ENCODE assay signal across 9 cellular contexts in genomic region chrX:71622347-71623104, GRCh38. TPM values are rescaled to one million over a fixed set of nuclear protein-coding genes. Genes with fewer than 3 reads are reported as not detected.
DNase-seq lines count a peak whose midpoint lies in the region; ATAC-seq and TF ChIP-seq lines count a peak whose summit lies in the region.
"Had no signal": no experiment of that assay in that cellular context is flagged by ENCODE, and none has a peak within 500 bp of the region (broad histone marks: within the 10 kb centered on the region; RNA-seq: fewer than 3 reads in every experiment).

No MANE protein-coding gene starts in this region.

- peak overlapping the region; percentile 95 for H3K27ac Mint-ChIP-seq in activated naive CD8-positive, alpha-beta T cell treated with anti-CD3 and anti-CD28 coated beads, Interleukin-2, amount 10 ng/mL, durations not matched to agents 7 days and 5 days

- DNase-seq in AG09309 (ENCODE audit: low read depth), result peak; percentile 34
- DNase-seq in SK-N-DZ (ENCODE audit: low spot score), result peak; percentile 61
- DNase-seq in activated naive CD8-positive, alpha-beta T cell treated with anti-CD3 and anti-CD28 coated beads, Interleukin-2, amount 10 ng/mL, durations not matched to agents 7 days and 5 days, result peak; percentile 70
- peak; percentile 69 to 85 (median 85) for DNase-seq in heart left ventricle
- DNase-seq in NCI-H774 (lab: John Stamatoyannopoulos, UW), result no peak

- intact Hi-C loops in heart left ventricle (cut with DNase I), result no loop called here

- TF ChIP-seq POLR2A in heart left ventricle (IDR thresholded peaks at IDR 0.05), result no peak

- H3K4me1 Mint-ChIP-seq in activated naive CD8-positive, alpha-beta T cell treated with anti-CD3 and anti-CD28 coated beads, Interleukin-2, amount 10 ng/mL, durations not matched to agents 7 days and 5 days, result peaks cover 39% of the 10 kb centered on the region

- H3K4me3 Mint-ChIP-seq in activated naive CD8-positive, alpha-beta T cell treated with anti-CD3 and anti-CD28 coated beads, Interleukin-2, amount 10 ng/mL, durations not matched to agents 7 days and 5 days, result peak overlapping the region; percentile 78

- H3K27me3 ChIP-seq in heart left ventricle, result no peaks in the 10 kb centered on the region
- peaks cover 2% of the 10 kb centered on the region for H3K27me3 ChIP-seq in rectal smooth muscle tissue (ENCODE audit: control insufficient read depth, insufficient read depth, low read length)

- ATAC-seq in GM19043 (IDR thresholded peaks at IDR 0.05; ENCODE audit: low read depth, unreplicated experiment), result peak; percentile 42
- ATAC-seq in HG03354 (IDR thresholded peaks at IDR 0.05; ENCODE audit: poor library complexity, severe bottlenecking, unreplicated experiment), result peak; percentile 56
- ATAC-seq in activated naive CD8-positive, alpha-beta T cell treated with anti-CD3 and anti-CD28 coated beads, Interleukin-2, amount 10 ng/mL, durations not matched to agents 7 days and 5 days (ENCODE audit: low read depth), result peak; percentile 77
- ATAC-seq in heart left ventricle, result peak; percentile 78 to 88 (median 87)

- H3K36me3 ChIP-seq in heart left ventricle, result no peaks in the 10 kb centered on the region
- no peaks in the 10 kb centered on the region for H3K36me3 ChIP-seq in rectal smooth muscle tissue (ENCODE audit: control insufficient read depth, insufficient read depth, low read length)
- H3K36me3 ChIP-seq: HAP-1 had no signal

- no peaks in the 10 kb centered on the region for H3K27me3 Mint-ChIP-seq in activated naive CD8-positive, alpha-beta T cell treated with anti-CD3 and anti-CD28 coated beads, Interleukin-2, amount 10 ng/mL, durations not matched to agents 7 days and 5 days

- POLR2A ChIA-PET in activated naive CD8-positive, alpha-beta T cell treated with anti-CD3 and anti-CD28 coated beads, Interleukin-2, amount 10 ng/mL, durations not matched to agents 7 days and 5 days (lab: Charles Lee), result interaction anchor here (0.6 to 3.5 kb wide), 10 partner anchors 8 to 441 kb away, joined by 3 to 16 read pairs (median 6); partner anchors contain the start of genes OGT and TAF1

- 37 to 60% (median 49%) methylated on average over 14 to 15 of the region's 15 CpGs for WGBS in heart left ventricle, 4 donors

- no peaks in the 10 kb centered on the region for H3K9me3 ChIP-seq in heart left ventricle
- H3K9me3 ChIP-seq: HAP-1 had no signal

- H3K27ac ChIP-seq in heart left ventricle (peak overlapping the region; percentile 44 to 84 (median 74)), rectal smooth muscle tissue (ENCODE audit: low read depth, low read length) (peak overlapping the region; percentile 35)

- no peaks in the 10 kb centered on the region for H3K9me3 Mint-ChIP-seq in activated naive CD8-positive, alpha-beta T cell treated with anti-CD3 and anti-CD28 coated beads, Interleukin-2, amount 10 ng/mL, durations not matched to agents 7 days and 5 days

- H3K4me1 ChIP-seq in heart left ventricle, result peaks cover 0 to 20% (median 14%) of the 10 kb centered on the region in 12 donors
- no peaks in the 10 kb centered on the region for H3K4me1 ChIP-seq in rectal smooth muscle tissue (ENCODE audit: control insufficient read depth, insufficient read depth, low read length)
- H3K4me1 ChIP-seq: HAP-1 had no signal

- H3K36me3 Mint-ChIP-seq in activated naive CD8-positive, alpha-beta T cell treated with anti-CD3 and anti-CD28 coated beads, Interleukin-2, amount 10 ng/mL, durations not matched to agents 7 days and 5 days, result peaks cover 11% of the 10 kb centered on the region

- no peak overlapping the region for H3K9ac ChIP-seq in rectal smooth muscle tissue (ENCODE audit: low read length)

- H3K4me3 ChIP-seq in AG09309 (ENCODE audit: control insufficient read depth, low read depth, low read length) (no peak overlapping the region), heart left ventricle (peak overlapping the region in 1 of 12 donors; percentile 33), rectal smooth muscle tissue (ENCODE audit: low read length) (no peak overlapping the region)
- H3K4me3 ChIP-seq: HAP-1 had no signal

- peak; percentile 35 for TF ChIP-seq CTCF in AG09309 (IDR thresholded peaks at IDR 0.05; ENCODE audit: control insufficient read depth, insufficient read depth, low read depth, low read length, missing control alignments)
- TF ChIP-seq CTCF in heart left ventricle (IDR thresholded peaks at IDR 0.05), result peak in 4 of 12 donors; percentile 10 to 44 (median 34)

RNA-seq across cellular contexts. Expression of gene CXCR3, which starts 4.2 kb away (rescaled TPM):
- not detected in 2 replicates for polyA plus RNA-seq in SK-N-DZ (2014; cell fraction: cytosol; rRNA removed)
- not detected in 2 replicates for polyA plus RNA-seq in SK-N-DZ (2014; cell fraction: nucleus; rRNA removed)
- total RNA-seq in activated naive CD8-positive, alpha-beta T cell treated with anti-CD3 and anti-CD28 coated beads, Interleukin-2, amount 10 ng/mL, durations not matched to agents 7 days and 5 days, result 100 to 1,000 TPM; 105 to 107 TPM
- 1 to 10 TPM in 1 of 9 donors, under 1 TPM in 3, not detected in 5; 0.26 to 2.6 (median 0.33) TPM for total RNA-seq in heart left ventricle
- under 1 TPM in 1 of 2 donors, not detected in 1; 0.11 TPM for polyA plus RNA-seq in heart left ventricle

RNA-seq across cellular contexts. Expression of gene GCNA, which starts 44.3 kb away (rescaled TPM):
- 0.45 and 1.2 TPM in 2 replicates for polyA plus RNA-seq in SK-N-DZ (2014; cell fraction: cytosol; rRNA removed)
- polyA plus RNA-seq in SK-N-DZ (2014; cell fraction: nucleus; rRNA removed), result 8.2 and 9.3 TPM in 2 replicates
- 1 to 10 TPM; 8.5 to 8.7 TPM for total RNA-seq in activated naive CD8-positive, alpha-beta T cell treated with anti-CD3 and anti-CD28 coated beads, Interleukin-2, amount 10 ng/mL, durations not matched to agents 7 days and 5 days
- 1 to 10 TPM in 6 of 9 donors, under 1 TPM in 3; 0.56 to 1.6 (median 1.1) TPM for total RNA-seq in heart left ventricle
- 1 to 10 TPM; 1.1 to 2.0 TPM for polyA plus RNA-seq in heart left ventricle

Comparison
In these comparisons a context has a peak if more than half of its experiments do, and no peak if none do; other contexts are left out.
1. RNA of gene CXCR3, which starts 4.2 kb away (total RNA-seq): 105 to 107 TPM in activated naive CD8-positive, alpha-beta T cell treated with anti-CD3 and anti-CD28 coated beads, Interleukin-2, amount 10 ng/mL, durations not matched to agents 7 days and 5 days; 0.26 to 2.6 TPM in heart left ventricle; every median in the first group is over 10 times any median in the second.
2. Peak in every context shown above with its lines, with median percentiles within 50 percentile points of each other: ATAC-seq.